20 cellular contexts compared by ENCODE assay signal in the genomic region with DNA sequence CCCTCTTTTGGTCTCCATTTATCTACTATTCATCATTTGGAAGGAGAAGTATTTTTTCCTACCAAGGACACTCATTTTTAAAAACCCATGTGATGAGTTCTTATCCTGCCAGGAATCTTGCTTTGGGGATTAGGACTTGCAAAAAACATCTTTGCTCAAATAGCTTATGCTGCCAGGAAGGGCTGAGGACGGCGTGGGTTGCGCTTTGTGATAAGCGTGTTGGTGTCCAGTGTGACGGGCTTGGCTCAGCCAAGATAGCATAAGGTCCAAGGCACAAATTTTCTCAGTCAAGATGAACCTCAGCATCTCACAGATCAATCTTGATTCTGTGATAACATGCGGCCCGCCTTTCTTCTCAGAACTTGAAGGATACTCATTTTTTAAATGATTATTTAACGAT.
DNase-seq lines count a peak whose midpoint lies in the region; ATAC-seq and TF ChIP-seq lines count a peak whose summit lies in the region.
"Had no signal": no experiment of that assay in that cellular context is flagged by ENCODE, and none has a peak within 500 bp of the region (broad histone marks: within the 10 kb centered on the region; RNA-seq: fewer than 3 reads in every experiment).

No MANE protein-coding gene starts in this region.

- WGBS in heart left ventricle, 4 donors: 73 to 90% (median 83%) methylated on average over 8 of the region's 8 CpGs
- 31 to 38% methylated on average over 7 to 8 of the region's 8 CpGs for WGBS in gastroesophageal sphincter (ENCODE audit: low coverage in 1 of 2), 2 donors
- WGBS in sigmoid colon, 2 donors: 92 to 96% methylated on average over 8 of the region's 8 CpGs

- peak; percentile 40 to 62 for ATAC-seq in left cardiac atrium
- ATAC-seq in heart left ventricle: no peak
- peak; percentile 74 for ATAC-seq in gastroesophageal sphincter
- ATAC-seq in GM18873 (IDR thresholded peaks at IDR 0.05; ENCODE audit: low FRiP score, unreplicated experiment): no peak
- ATAC-seq in GM18907 (IDR thresholded peaks at IDR 0.05; ENCODE audit: unreplicated experiment): no peak

- H3K27ac ChIP-seq in heart left ventricle (no peak overlapping the region), gastroesophageal sphincter (peak overlapping the region in 3 of 4 donors; percentile 55 to 68 (median 59)), sigmoid colon (peak overlapping the region in 2 of 4 donors; percentile 20 to 36)
- H3K27ac ChIP-seq: GM23248 had no signal

- no peak for TF ChIP-seq POLR2A in heart left ventricle (IDR thresholded peaks at IDR 0.05)
- no peak for TF ChIP-seq POLR2A in gastroesophageal sphincter (IDR thresholded peaks at IDR 0.05)
- no peak for TF ChIP-seq POLR2A in sigmoid colon (IDR thresholded peaks at IDR 0.05)

- no peak overlapping the region for H3K4me3 ChIP-seq in heart left ventricle
- H3K4me3 ChIP-seq in gastroesophageal sphincter: no peak overlapping the region
- H3K4me3 ChIP-seq in sigmoid colon: no peak overlapping the region
- H3K4me3 ChIP-seq: GM23248, HAP-1 had no signal

- DNase-seq in left cardiac atrium: no peak
- DNase-seq in heart left ventricle: no peak
- DNase-seq in sigmoid colon: peak; percentile 79
- DNase-seq in SK-N-DZ (ENCODE audit: low spot score): no peak
- DNase-seq: COR-L47, DMS 273 treated with DMSO at 0.1 percent for 48 hours, GF-D8, GM23248, IMR-90, Karpas-422, NCI-H1417 treated with DMSO at 0.1 percent for 48 hours, NCI-H187 treated with DMSO at 0.1 percent for 48 hours, NCI-H2227 treated with DMSO at 0.1 percent for 48 hours, NCI-H510A treated with DMSO at 0.1 percent for 48 hours, NCI-H82, OCI-M1 had no signal

- intact Hi-C loops in left cardiac atrium (cut with DNase I) (no loop called here), heart left ventricle (cut with DNase I) (no loop called here), sigmoid colon (cut with DNase I) (no loop called here)

- H3K4me1 ChIP-seq in heart left ventricle: peaks cover 0 to 3% (median 0%) of the 10 kb centered on the region in 12 donors
- peaks cover 0 to 38% (median 6%) of the 10 kb centered on the region in 3 donors for H3K4me1 ChIP-seq in gastroesophageal sphincter
- peaks cover 0 to 3% (median 0%) of the 10 kb centered on the region in 4 donors for H3K4me1 ChIP-seq in sigmoid colon
- H3K4me1 ChIP-seq: HAP-1 had no signal

- H3K36me3 ChIP-seq in heart left ventricle (peaks cover 0 to 9% (median 0%) of the 10 kb centered on the region in 9 donors), gastroesophageal sphincter (peaks cover 0 to 11% of the 10 kb centered on the region in 2 donors), sigmoid colon (peaks cover 0 to 6% (median 0%) of the 10 kb centered on the region in 4 donors)
- H3K36me3 ChIP-seq: HAP-1 had no signal

- TF ChIP-seq CTCF in heart left ventricle (IDR thresholded peaks at IDR 0.05) (no peak), gastroesophageal sphincter (IDR thresholded peaks at IDR 0.05) (no peak), sigmoid colon (IDR thresholded peaks at IDR 0.05) (no peak)

- H3K27me3 ChIP-seq in heart left ventricle: no peaks in the 10 kb centered on the region
- no peaks in the 10 kb centered on the region for H3K27me3 ChIP-seq in gastroesophageal sphincter
- no peaks in the 10 kb centered on the region for H3K27me3 ChIP-seq in sigmoid colon

- no peak for TF ChIP-seq EP300 in gastroesophageal sphincter (IDR thresholded peaks at IDR 0.05)
- TF ChIP-seq EP300 in sigmoid colon (IDR thresholded peaks at IDR 0.05): no peak

- H3K9me3 ChIP-seq in heart left ventricle (peaks cover 0 to 6% (median 0%) of the 10 kb centered on the region in 12 donors), gastroesophageal sphincter (peaks cover 0 to 18% (median 0%) of the 10 kb centered on the region in 3 donors), sigmoid colon (no peaks in the 10 kb centered on the region)
- H3K9me3 ChIP-seq: HAP-1 had no signal

Comparison
In these comparisons a context has a peak if more than half of its experiments do, and no peak if none do; other contexts are left out.
1. ATAC-seq: peak in left cardiac atrium (2 of 2) and gastroesophageal sphincter (single experiment); none in heart left ventricle (0 of 4), GM18873 (single experiment) and GM18907 (single experiment).
2. H3K27ac ChIP-seq: peak in gastroesophageal sphincter (3 of 4); none in heart left ventricle (0 of 12).